21 cellular contexts compared by ENCODE assay signal in the genomic region with DNA sequence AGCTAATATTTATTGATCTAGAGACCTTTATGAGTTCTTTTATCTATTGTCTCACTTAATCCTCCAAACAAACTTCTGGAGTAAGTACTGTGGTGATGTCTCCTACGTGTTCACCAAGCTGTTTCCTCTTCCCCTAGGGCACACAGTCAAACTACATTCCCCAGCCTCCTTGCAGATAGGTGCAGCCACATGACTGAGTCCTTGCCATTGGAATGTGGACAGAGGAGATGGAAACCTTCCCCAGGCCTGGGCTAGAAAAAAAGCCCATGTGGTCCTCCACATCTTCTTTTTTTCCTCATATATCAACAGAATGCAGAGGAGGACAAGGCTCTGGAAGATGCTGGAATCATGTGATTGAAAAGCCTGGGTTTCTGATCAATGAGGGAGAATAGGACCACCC.
DNase-seq lines count a peak whose midpoint lies in the region; ATAC-seq and TF ChIP-seq lines count a peak whose summit lies in the region.
"Had no signal": no experiment of that assay in that cellular context is flagged by ENCODE, and none has a peak within 500 bp of the region (broad histone marks: within the 10 kb centered on the region; RNA-seq: fewer than 3 reads in every experiment).

No MANE protein-coding gene starts in this region.

- H3K36me3 ChIP-seq in MM.1S (replicated peaks; ENCODE audit: insufficient read depth, low read length), result no peaks in the 10 kb centered on the region
- H3K36me3 ChIP-seq: heart right ventricle, Peyer's patch had no signal

- no peak for DNase-seq in activated T-cell treated with anti-CD3 and anti-CD28 coated beads, Interleukin-2, amount 50 U/mL, for 24 hours
- no peak for DNase-seq in activated T-cell treated with anti-CD3 and anti-CD28 coated beads, Interleukin-2, amount 50 U/mL, for 72 hours
- DNase-seq in MM.1S, result no peak
- DNase-seq in foreskin keratinocyte, result peak; percentile 78 to 95
- peak; percentile 3 for DNase-seq in superior temporal gyrus (ENCODE audit: extremely low spot score)
- DNase-seq in sciatic nerve (ENCODE audit: low spot score), result no peak
- DNase-seq: activated B cell treated with CpG ODN at 0.5 μM for 24 hours; activated CD8-positive, alpha-beta memory T cell treated with anti-CD3 and anti-CD28 coated beads for 24 hours; activated T-cell treated with anti-CD3 and anti-CD28 coated beads, Interleukin-2, amount 50 U/mL, for 48 hours; GDM1; heart right ventricle; immature natural killer cell; NCI-H187 treated with DMSO at 0.1 percent for 48 hours; NCI-H345; nucleus accumbens; Peyer's patch; retina; T-helper 9 cell had no signal

- no peaks in the 10 kb centered on the region for H3K9me2 ChIP-seq in MM.1S (replicated peaks; ENCODE audit: insufficient read depth, low read length)

- TF ChIP-seq CTCF in MM.1S (IDR thresholded peaks at IDR 0.05; ENCODE audit: low read length) (no peak), foreskin keratinocyte (conservative IDR thresholded peaks at IDR 0.05) (no peak)

- H3F3A ChIP-seq in MM.1S (ENCODE audit: insufficient read depth, low read length), result peaks cover 76% of the 10 kb centered on the region

- no peak overlapping the region for H3K4me3 Mint-ChIP-seq in activated T-cell treated with anti-CD3 and anti-CD28 coated beads, Interleukin-2, amount 50 U/mL, for 24 hours
- no peak overlapping the region for H3K4me3 Mint-ChIP-seq in activated T-cell treated with anti-CD3 and anti-CD28 coated beads, Interleukin-2, amount 50 U/mL, for 72 hours
- H3K4me3 Mint-ChIP-seq: activated B cell treated with CpG ODN at 0.5 μM for 24 hours; activated naive CD8-positive, alpha-beta T cell; immature natural killer cell had no signal

- no peaks in the 10 kb centered on the region for H3K27me3 Mint-ChIP-seq in activated T-cell treated with anti-CD3 and anti-CD28 coated beads, Interleukin-2, amount 50 U/mL, for 24 hours
- H3K27me3 Mint-ChIP-seq in activated T-cell treated with anti-CD3 and anti-CD28 coated beads, Interleukin-2, amount 50 U/mL, for 72 hours (ENCODE audit: low read depth), result no peaks in the 10 kb centered on the region
- H3K27me3 Mint-ChIP-seq: activated naive CD8-positive, alpha-beta T cell had no signal

- no peaks in the 10 kb centered on the region for H4K20me1 ChIP-seq in MM.1S (ENCODE audit: insufficient read depth, low read length)

- intact Hi-C loops in sciatic nerve (cut with DNase I), result no loop called here

- no peak overlapping the region for H3K4me2 ChIP-seq in MM.1S (ENCODE audit: low read depth, low read length)

- ATAC-seq in activated T-cell treated with anti-CD3 and anti-CD28 coated beads, Interleukin-2, amount 50 U/mL, for 72 hours (replicated peaks in 1 of 2), result no peak
- ATAC-seq in foreskin keratinocyte (peak; percentile 91), HG03342 (IDR thresholded peaks at IDR 0.05; ENCODE audit: unreplicated experiment) (no peak), sciatic nerve (no peak), GM18870 (IDR thresholded peaks at IDR 0.05; ENCODE audit: unreplicated experiment) (no peak)
- ATAC-seq: heart right ventricle had no signal

- H3K4me1 Mint-ChIP-seq in activated T-cell treated with anti-CD3 and anti-CD28 coated beads, Interleukin-2, amount 50 U/mL, for 24 hours (ENCODE audit: low read depth), result peaks cover 69% of the 10 kb centered on the region
- H3K4me1 Mint-ChIP-seq in activated T-cell treated with anti-CD3 and anti-CD28 coated beads, Interleukin-2, amount 50 U/mL, for 72 hours (ENCODE audit: low read depth), result peaks cover 64% of the 10 kb centered on the region
- H3K4me1 Mint-ChIP-seq: activated B cell treated with CpG ODN at 0.5 μM for 24 hours, immature natural killer cell had no signal

- H3K9me3 ChIP-seq in MM.1S (replicated peaks; ENCODE audit: insufficient read depth, low read length), result no peaks in the 10 kb centered on the region
- H3K9me3 ChIP-seq: heart right ventricle, Peyer's patch had no signal

- H3K36me3 Mint-ChIP-seq in activated T-cell treated with anti-CD3 and anti-CD28 coated beads, Interleukin-2, amount 50 U/mL, for 24 hours (ENCODE audit: low read depth), result no peaks in the 10 kb centered on the region
- H3K36me3 Mint-ChIP-seq in activated T-cell treated with anti-CD3 and anti-CD28 coated beads, Interleukin-2, amount 50 U/mL, for 72 hours (ENCODE audit: insufficient read depth in 2 of 2), result no peaks in the 10 kb centered on the region
- H3K36me3 Mint-ChIP-seq: activated naive CD8-positive, alpha-beta T cell; immature natural killer cell had no signal

- H3K9me3 Mint-ChIP-seq in activated T-cell treated with anti-CD3 and anti-CD28 coated beads, Interleukin-2, amount 50 U/mL, for 24 hours, result no peaks in the 10 kb centered on the region
- H3K9me3 Mint-ChIP-seq in activated T-cell treated with anti-CD3 and anti-CD28 coated beads, Interleukin-2, amount 50 U/mL, for 72 hours, result no peaks in the 10 kb centered on the region
- H3K9me3 Mint-ChIP-seq: activated B cell treated with CpG ODN at 0.5 μM for 24 hours, immature natural killer cell had no signal

- 0 out of 2 replicates have a peak overlapping the region, but pooled peaks have one; percentile 4 for H2AFZ ChIP-seq in MM.1S (ENCODE audit: low read length)

- H3K27me3 ChIP-seq in MM.1S (replicated peaks; ENCODE audit: insufficient read depth, low read length), result no peaks in the 10 kb centered on the region
- no peaks in the 10 kb centered on the region for H3K27me3 ChIP-seq in foreskin keratinocyte
- H3K27me3 ChIP-seq: heart right ventricle, Peyer's patch had no signal

- peak overlapping the region; percentile 12 for H3K27ac Mint-ChIP-seq in activated T-cell treated with anti-CD3 and anti-CD28 coated beads, Interleukin-2, amount 50 U/mL, for 24 hours
- H3K27ac Mint-ChIP-seq in activated T-cell treated with anti-CD3 and anti-CD28 coated beads, Interleukin-2, amount 50 U/mL, for 72 hours, result no peak overlapping the region
- H3K27ac Mint-ChIP-seq: activated B cell treated with CpG ODN at 0.5 μM for 24 hours; activated naive CD8-positive, alpha-beta T cell; immature natural killer cell had no signal

- H3K9ac ChIP-seq in MM.1S (ENCODE audit: low read length), result no peak overlapping the region

- H3K4me1 ChIP-seq in MM.1S (ENCODE audit: low read length), result peaks cover 78% of the 10 kb centered on the region
- H3K4me1 ChIP-seq in foreskin keratinocyte, result peaks cover 12% of the 10 kb centered on the region
- H3K4me1 ChIP-seq: Peyer's patch had no signal

- no peak overlapping the region for H3K4me3 ChIP-seq in MM.1S (ENCODE audit: low read length)
- H3K4me3 ChIP-seq: heart right ventricle, Peyer's patch had no signal

- H3K27ac ChIP-seq in MM.1S (ENCODE audit: low read length) (peak overlapping the region; percentile 97; the same call in 1 of the 2 replicates), foreskin keratinocyte (no peak overlapping the region)
- H3K27ac ChIP-seq: heart right ventricle, Peyer's patch had no signal

- 0 out of 2 replicates have a peak, but pooled peaks cover 11% of the 10 kb centered on the region for H3K79me2 ChIP-seq in MM.1S (ENCODE audit: low read length)

Comparison
In these comparisons a context has a peak if more than half of its experiments do, and no peak if none do; other contexts are left out.
1. DNase-seq: peak in foreskin keratinocyte (2 of 2) and superior temporal gyrus (single experiment); none in activated T-cell treated with anti-CD3 and anti-CD28 coated beads, Interleukin-2, amount 50 U/mL, for 24 hours (single experiment), activated T-cell treated with anti-CD3 and anti-CD28 coated beads, Interleukin-2, amount 50 U/mL, for 72 hours (0 of 2), MM.1S (single experiment) and sciatic nerve (single experiment).